Comparison of ENCODE assay signal across 18 cellular contexts in genomic region chr17:48290378-48290777, GRCh38.
"Had no signal": no experiment of that assay in that cellular context is flagged by ENCODE, and none has a peak within 500 bp of the region (broad histone marks: within the 10 kb centered on the region; RNA-seq: fewer than 3 reads in every experiment).

No MANE protein-coding gene starts in this region.

- H3K9me3 Mint-ChIP-seq: activated CD4-positive, alpha-beta memory T cell treated with anti-CD3 and anti-CD28 coated beads for 36 hours; activated T-helper 17 cell treated with anti-CD3 and anti-CD28 coated beads, Interleukin-2, amount 50 U/mL, for 72 hours; naive B cell; WTC11 had no signal

- DNase-seq: activated CD4-positive, alpha-beta memory T cell treated with anti-CD3 and anti-CD28 coated beads for 36 hours; activated CD4-positive, alpha-beta T cell treated with anti-CD3 and anti-CD28 coated beads for 36 hours; activated naive CD4-positive, alpha-beta T cell treated with Interleukin-2 at 50 U/mL for 16 hours; activated T-cell treated with anti-CD3 and anti-CD28 coated beads, Interleukin-2, amount 50 U/mL, for 1 hour; body of pancreas; foreskin melanocyte; glutamatergic neuron; kidney; left lung; naive B cell; ovary; psoas muscle; right cardiac atrium; stimulated activated naive CD8-positive, alpha-beta T cell treated with anti-CD3 and anti-CD28 coated beads, Interleukin-15, Interleukin-2, amounts not matched to agents 100 U/mL and 50 U/mL, for 24 hours; substantia nigra; tibial artery had no signal

- H3K9me3 ChIP-seq: body of pancreas, left lung, ovary, psoas muscle, tibial artery had no signal

- ATAC-seq: activated CD4-positive, alpha-beta T cell treated with anti-CD3 and anti-CD28 coated beads for 36 hours; activated T-helper 17 cell treated with anti-CD3 and anti-CD28 coated beads, Interleukin-2, amount 50 U/mL, for 72 hours; body of pancreas; left lung; psoas muscle; right cardiac atrium; stimulated activated naive CD8-positive, alpha-beta T cell treated with anti-CD3 and anti-CD28 coated beads, Interleukin-15, Interleukin-2, amounts not matched to agents 100 U/mL and 50 U/mL, for 24 hours; WTC11 had no signal

- H3K27me3 ChIP-seq: body of pancreas, ovary had no signal

- H3K36me3 Mint-ChIP-seq: naive B cell, WTC11 had no signal

- H3K4me1 ChIP-seq: left lung, psoas muscle, tibial artery had no signal

- H3K27me3 Mint-ChIP-seq: activated CD4-positive, alpha-beta memory T cell treated with anti-CD3 and anti-CD28 coated beads for 36 hours; activated CD4-positive, alpha-beta T cell treated with anti-CD3 and anti-CD28 coated beads for 36 hours; activated T-helper 17 cell treated with anti-CD3 and anti-CD28 coated beads, Interleukin-2, amount 50 U/mL, for 72 hours had no signal

- H3K4me3 Mint-ChIP-seq: activated CD4-positive, alpha-beta memory T cell treated with anti-CD3 and anti-CD28 coated beads for 36 hours; activated CD4-positive, alpha-beta T cell treated with anti-CD3 and anti-CD28 coated beads for 36 hours; activated T-helper 17 cell treated with anti-CD3 and anti-CD28 coated beads, Interleukin-2, amount 50 U/mL, for 72 hours; naive B cell; WTC11 had no signal

- H3K27ac Mint-ChIP-seq: activated CD4-positive, alpha-beta memory T cell treated with anti-CD3 and anti-CD28 coated beads for 36 hours; activated CD4-positive, alpha-beta T cell treated with anti-CD3 and anti-CD28 coated beads for 36 hours; activated T-helper 17 cell treated with anti-CD3 and anti-CD28 coated beads, Interleukin-2, amount 50 U/mL, for 72 hours; naive B cell; WTC11 had no signal

- H3K27ac ChIP-seq: body of pancreas, left lung, ovary, psoas muscle, tibial artery had no signal

- H3K4me3 ChIP-seq: body of pancreas, left lung, ovary, psoas muscle, tibial artery had no signal

- H3K36me3 ChIP-seq: left lung, ovary, tibial artery had no signal
